In the genomic region with DNA sequence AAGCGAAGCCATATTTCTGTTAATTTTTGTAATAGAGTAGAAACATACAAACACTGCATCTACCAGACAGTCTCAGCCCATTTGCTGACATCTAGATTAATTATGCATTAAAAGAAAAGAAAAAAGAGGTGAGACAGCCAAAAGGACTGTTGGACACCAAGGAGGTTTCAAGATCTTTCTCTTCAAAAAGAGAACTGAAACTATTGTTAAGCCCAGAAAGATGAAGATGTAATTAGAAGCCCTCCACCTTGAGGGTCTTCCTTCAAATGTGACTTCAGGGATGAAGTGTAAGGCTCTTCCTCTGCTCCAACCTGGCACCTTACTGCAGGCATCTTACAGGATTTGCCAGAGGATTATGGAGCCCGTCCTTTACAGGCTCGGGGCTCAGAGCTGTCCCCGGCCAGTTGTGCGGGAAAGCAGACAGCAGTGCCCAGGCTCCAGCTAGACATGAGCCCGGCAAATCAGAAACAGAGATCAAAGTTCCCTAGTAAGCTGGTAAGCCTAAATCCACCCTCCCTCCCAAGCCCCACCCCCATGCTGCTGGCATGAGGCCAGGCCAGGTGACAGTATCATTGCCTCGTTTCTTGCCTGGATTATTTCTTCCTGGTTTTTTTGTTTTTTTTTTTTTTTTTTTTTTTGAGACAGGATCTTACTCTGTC, we compare ENCODE assay signal across 2 cellular contexts.
TF ChIP-seq lines count a peak whose summit lies in the region.

No MANE protein-coding gene starts in this region.

TF ChIP-seq in GM12891, 5 proteins besides CTCF, POLR2A, EP300 and RAD21:
- TF ChIP-seq PAX5 (IDR thresholded peaks at IDR 0.05; ENCODE audit: insufficient read depth, low read length, severe bottlenecking) (no peak), POLR2AphosphoS5 (IDR thresholded peaks at IDR 0.05; ENCODE audit: low read depth, low read length) (no peak), SPI1 (IDR thresholded peaks at IDR 0.05; ENCODE audit: low read depth, low read length) (peak; percentile 93)

TF ChIP-seq in HepG2, 621 proteins besides CTCF, POLR2A, EP300 and RAD21 (continues in another document):
- no peak for TF ChIP-seq ELF4 (CRISPR knock-in tag; IDR thresholded peaks at IDR 0.05; ENCODE audit: borderline replicate concordance)
- TF ChIP-seq, protein P1, sequence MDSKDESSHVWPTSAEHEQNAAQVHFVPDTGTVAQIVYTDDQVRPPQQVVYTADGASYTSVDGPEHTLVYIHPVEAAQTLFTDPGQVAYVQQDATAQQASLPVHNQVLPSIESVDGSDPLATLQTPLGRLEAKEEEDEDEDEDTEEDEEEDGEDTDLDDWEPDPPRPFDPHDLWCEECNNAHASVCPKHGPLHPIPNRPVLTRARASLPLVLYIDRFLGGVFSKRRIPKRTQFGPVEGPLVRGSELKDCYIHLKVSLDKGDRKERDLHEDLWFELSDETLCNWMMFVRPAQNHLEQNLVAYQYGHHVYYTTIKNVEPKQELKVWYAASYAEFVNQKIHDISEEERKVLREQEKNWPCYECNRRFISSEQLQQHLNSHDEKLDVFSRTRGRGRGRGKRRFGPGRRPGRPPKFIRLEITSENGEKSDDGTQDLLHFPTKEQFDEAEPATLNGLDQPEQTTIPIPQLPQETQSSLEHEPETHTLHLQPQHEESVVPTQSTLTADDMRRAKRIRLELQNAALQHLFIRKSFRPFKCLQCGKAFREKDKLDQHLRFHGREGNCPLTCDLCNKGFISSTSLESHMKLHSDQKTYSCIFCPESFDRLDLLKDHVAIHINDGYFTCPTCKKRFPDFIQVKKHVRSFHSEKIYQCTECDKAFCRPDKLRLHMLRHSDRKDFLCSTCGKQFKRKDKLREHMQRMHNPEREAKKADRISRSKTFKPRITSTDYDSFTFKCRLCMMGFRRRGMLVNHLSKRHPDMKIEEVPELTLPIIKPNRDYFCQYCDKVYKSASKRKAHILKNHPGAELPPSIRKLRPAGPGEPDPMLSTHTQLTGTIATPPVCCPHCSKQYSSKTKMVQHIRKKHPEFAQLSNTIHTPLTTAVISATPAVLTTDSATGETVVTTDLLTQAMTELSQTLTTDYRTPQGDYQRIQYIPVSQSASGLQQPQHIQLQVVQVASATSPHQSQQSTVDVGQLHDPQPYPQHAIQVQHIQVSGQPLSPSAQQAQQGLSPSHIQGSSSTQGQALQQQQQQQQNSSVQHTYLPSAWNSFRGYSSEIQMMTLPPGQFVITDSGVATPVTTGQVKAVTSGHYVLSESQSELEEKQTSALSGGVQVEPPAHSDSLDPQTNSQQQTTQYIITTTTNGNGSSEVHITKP (CRISPR knock-in tag; IDR thresholded peaks at IDR 0.05; ENCODE audit: low read depth): 0 out of 2 replicates have a peak, but pooled peaks have one; percentile 26
- TF ChIP-seq SIN3A (IDR thresholded peaks at IDR 0.05; ENCODE audit: borderline replicate concordance, low read depth, low read length): no peak
- no peak for TF ChIP-seq TGIF2 (CRISPR knock-in tag; IDR thresholded peaks at IDR 0.05)
- peak; percentile 80 for TF ChIP-seq HNF4A (CRISPR knock-in tag; IDR thresholded peaks at IDR 0.05)
- TF ChIP-seq NFYB (CRISPR knock-in tag; IDR thresholded peaks at IDR 0.05): no peak
- TF ChIP-seq MED1 (CRISPR knock-in tag; IDR thresholded peaks at IDR 0.05): peak; percentile 67
- TF ChIP-seq, protein P2, sequence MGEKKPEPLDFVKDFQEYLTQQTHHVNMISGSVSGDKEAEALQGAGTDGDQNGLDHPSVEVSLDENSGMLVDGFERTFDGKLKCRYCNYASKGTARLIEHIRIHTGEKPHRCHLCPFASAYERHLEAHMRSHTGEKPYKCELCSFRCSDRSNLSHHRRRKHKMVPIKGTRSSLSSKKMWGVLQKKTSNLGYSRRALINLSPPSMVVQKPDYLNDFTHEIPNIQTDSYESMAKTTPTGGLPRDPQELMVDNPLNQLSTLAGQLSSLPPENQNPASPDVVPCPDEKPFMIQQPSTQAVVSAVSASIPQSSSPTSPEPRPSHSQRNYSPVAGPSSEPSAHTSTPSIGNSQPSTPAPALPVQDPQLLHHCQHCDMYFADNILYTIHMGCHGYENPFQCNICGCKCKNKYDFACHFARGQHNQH (CRISPR knock-in tag; IDR thresholded peaks at IDR 0.05): 0 out of 2 replicates have a peak, but pooled peaks have one; percentile 20
- TF ChIP-seq, protein P3, sequence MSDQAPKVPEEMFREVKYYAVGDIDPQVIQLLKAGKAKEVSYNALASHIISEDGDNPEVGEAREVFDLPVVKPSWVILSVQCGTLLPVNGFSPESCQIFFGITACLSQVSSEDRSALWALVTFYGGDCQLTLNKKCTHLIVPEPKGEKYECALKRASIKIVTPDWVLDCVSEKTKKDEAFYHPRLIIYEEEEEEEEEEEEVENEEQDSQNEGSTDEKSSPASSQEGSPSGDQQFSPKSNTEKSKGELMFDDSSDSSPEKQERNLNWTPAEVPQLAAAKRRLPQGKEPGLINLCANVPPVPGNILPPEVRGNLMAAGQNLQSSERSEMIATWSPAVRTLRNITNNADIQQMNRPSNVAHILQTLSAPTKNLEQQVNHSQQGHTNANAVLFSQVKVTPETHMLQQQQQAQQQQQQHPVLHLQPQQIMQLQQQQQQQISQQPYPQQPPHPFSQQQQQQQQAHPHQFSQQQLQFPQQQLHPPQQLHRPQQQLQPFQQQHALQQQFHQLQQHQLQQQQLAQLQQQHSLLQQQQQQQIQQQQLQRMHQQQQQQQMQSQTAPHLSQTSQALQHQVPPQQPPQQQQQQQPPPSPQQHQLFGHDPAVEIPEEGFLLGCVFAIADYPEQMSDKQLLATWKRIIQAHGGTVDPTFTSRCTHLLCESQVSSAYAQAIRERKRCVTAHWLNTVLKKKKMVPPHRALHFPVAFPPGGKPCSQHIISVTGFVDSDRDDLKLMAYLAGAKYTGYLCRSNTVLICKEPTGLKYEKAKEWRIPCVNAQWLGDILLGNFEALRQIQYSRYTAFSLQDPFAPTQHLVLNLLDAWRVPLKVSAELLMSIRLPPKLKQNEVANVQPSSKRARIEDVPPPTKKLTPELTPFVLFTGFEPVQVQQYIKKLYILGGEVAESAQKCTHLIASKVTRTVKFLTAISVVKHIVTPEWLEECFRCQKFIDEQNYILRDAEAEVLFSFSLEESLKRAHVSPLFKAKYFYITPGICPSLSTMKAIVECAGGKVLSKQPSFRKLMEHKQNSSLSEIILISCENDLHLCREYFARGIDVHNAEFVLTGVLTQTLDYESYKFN (CRISPR knock-in tag; conservative IDR thresholded peaks at IDR 0.05): peak; percentile 70
- TF ChIP-seq ZNF879 (CRISPR knock-in tag; IDR thresholded peaks at IDR 0.05): 0 out of 2 replicates have a peak, but pooled peaks have one; percentile 50
- TF ChIP-seq, protein P4, sequence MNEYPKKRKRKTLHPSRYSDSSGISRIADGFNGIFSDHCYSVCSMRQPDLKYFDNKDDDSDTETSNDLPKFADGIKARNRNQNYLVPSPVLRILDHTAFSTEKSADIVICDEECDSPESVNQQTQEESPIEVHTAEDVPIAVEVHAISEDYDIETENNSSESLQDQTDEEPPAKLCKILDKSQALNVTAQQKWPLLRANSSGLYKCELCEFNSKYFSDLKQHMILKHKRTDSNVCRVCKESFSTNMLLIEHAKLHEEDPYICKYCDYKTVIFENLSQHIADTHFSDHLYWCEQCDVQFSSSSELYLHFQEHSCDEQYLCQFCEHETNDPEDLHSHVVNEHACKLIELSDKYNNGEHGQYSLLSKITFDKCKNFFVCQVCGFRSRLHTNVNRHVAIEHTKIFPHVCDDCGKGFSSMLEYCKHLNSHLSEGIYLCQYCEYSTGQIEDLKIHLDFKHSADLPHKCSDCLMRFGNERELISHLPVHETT (CRISPR knock-in tag; conservative IDR thresholded peaks at IDR 0.05): no peak
- TF ChIP-seq, protein P5, sequence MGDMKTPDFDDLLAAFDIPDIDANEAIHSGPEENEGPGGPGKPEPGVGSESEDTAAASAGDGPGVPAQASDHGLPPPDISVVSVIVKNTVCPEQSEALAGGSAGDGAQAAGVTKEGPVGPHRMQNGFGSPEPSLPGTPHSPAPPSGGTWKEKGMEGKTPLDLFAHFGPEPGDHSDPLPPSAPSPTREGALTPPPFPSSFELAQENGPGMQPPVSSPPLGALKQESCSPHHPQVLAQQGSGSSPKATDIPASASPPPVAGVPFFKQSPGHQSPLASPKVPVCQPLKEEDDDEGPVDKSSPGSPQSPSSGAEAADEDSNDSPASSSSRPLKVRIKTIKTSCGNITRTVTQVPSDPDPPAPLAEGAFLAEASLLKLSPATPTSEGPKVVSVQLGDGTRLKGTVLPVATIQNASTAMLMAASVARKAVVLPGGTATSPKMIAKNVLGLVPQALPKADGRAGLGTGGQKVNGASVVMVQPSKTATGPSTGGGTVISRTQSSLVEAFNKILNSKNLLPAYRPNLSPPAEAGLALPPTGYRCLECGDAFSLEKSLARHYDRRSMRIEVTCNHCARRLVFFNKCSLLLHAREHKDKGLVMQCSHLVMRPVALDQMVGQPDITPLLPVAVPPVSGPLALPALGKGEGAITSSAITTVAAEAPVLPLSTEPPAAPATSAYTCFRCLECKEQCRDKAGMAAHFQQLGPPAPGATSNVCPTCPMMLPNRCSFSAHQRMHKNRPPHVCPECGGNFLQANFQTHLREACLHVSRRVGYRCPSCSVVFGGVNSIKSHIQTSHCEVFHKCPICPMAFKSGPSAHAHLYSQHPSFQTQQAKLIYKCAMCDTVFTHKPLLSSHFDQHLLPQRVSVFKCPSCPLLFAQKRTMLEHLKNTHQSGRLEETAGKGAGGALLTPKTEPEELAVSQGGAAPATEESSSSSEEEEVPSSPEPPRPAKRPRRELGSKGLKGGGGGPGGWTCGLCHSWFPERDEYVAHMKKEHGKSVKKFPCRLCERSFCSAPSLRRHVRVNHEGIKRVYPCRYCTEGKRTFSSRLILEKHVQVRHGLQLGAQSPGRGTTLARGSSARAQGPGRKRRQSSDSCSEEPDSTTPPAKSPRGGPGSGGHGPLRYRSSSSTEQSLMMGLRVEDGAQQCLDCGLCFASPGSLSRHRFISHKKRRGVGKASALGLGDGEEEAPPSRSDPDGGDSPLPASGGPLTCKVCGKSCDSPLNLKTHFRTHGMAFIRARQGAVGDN (CRISPR knock-in tag; IDR thresholded peaks at IDR 0.05): peak; percentile 40
- peak; percentile 46; the same call in 1 of the 2 replicates for TF ChIP-seq HDAC1 (CRISPR knock-in tag; IDR thresholded peaks at IDR 0.05)
- TF ChIP-seq, protein P6, sequence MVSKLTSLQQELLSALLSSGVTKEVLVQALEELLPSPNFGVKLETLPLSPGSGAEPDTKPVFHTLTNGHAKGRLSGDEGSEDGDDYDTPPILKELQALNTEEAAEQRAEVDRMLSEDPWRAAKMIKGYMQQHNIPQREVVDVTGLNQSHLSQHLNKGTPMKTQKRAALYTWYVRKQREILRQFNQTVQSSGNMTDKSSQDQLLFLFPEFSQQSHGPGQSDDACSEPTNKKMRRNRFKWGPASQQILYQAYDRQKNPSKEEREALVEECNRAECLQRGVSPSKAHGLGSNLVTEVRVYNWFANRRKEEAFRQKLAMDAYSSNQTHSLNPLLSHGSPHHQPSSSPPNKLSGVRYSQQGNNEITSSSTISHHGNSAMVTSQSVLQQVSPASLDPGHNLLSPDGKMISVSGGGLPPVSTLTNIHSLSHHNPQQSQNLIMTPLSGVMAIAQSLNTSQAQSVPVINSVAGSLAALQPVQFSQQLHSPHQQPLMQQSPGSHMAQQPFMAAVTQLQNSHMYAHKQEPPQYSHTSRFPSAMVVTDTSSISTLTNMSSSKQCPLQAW (CRISPR knock-in tag; IDR thresholded peaks at IDR 0.05): peak; percentile 66; the same call in 1 of the 2 replicates
- TF ChIP-seq, protein P7, sequence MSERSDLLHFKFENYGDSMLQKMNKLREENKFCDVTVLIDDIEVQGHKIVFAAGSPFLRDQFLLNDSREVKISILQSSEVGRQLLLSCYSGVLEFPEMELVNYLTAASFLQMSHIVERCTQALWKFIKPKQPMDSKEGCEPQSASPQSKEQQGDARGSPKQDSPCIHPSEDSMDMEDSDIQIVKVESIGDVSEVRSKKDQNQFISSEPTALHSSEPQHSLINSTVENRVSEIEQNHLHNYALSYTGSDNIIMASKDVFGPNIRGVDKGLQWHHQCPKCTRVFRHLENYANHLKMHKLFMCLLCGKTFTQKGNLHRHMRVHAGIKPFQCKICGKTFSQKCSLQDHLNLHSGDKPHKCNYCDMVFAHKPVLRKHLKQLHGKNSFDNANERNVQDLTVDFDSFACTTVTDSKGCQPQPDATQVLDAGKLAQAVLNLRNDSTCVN (CRISPR knock-in tag; IDR thresholded peaks at IDR 0.05; ENCODE audit: borderline replicate concordance): peak; percentile 52; the same call in 1 of the 2 replicates
- TF ChIP-seq GFI1 (CRISPR knock-in tag; IDR thresholded peaks at IDR 0.05; ENCODE audit: borderline replicate concordance): peak; percentile 74; the same call in 1 of the 2 replicates
- 0 out of 2 replicates have a peak, but pooled peaks have one; percentile 38 for TF ChIP-seq MIXL1 (CRISPR knock-in tag; IDR thresholded peaks at IDR 0.05)
- TF ChIP-seq ZNF256 (CRISPR knock-in tag; conservative IDR thresholded peaks at IDR 0.05): no peak
- TF ChIP-seq MED13 (CRISPR knock-in tag; IDR thresholded peaks at IDR 0.05): no peak
- 0 out of 2 replicates have a peak, but pooled peaks have one; percentile 19 for TF ChIP-seq POLR2AphosphoS5 (IDR thresholded peaks at IDR 0.05; ENCODE audit: low read depth, low read length)
- no peak for TF ChIP-seq PAWR (CRISPR knock-in tag; IDR thresholded peaks at IDR 0.05; ENCODE audit: borderline replicate concordance)
- TF ChIP-seq ZKSCAN1 (IDR thresholded peaks at IDR 0.05; ENCODE audit: low read length): no peak
- TF ChIP-seq ZFP36 (IDR thresholded peaks at IDR 0.05; ENCODE audit: borderline replicate concordance, low read depth, low read length, partially characterized antibody): no peak
- TF ChIP-seq, protein P8, sequence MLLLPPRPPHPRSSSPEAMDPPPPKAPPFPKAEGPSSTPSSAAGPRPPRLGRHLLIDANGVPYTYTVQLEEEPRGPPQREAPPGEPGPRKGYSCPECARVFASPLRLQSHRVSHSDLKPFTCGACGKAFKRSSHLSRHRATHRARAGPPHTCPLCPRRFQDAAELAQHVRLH (CRISPR knock-in tag; IDR thresholded peaks at IDR 0.05; ENCODE audit: borderline replicate concordance, low read depth): 0 out of 2 replicates have a peak, but pooled peaks have one; percentile 61
- 0 out of 2 replicates have a peak, but pooled peaks have one; percentile 46 for TF ChIP-seq MEIS1 (CRISPR knock-in tag; IDR thresholded peaks at IDR 0.05; ENCODE audit: borderline replicate concordance)
- TF ChIP-seq, protein P9, sequence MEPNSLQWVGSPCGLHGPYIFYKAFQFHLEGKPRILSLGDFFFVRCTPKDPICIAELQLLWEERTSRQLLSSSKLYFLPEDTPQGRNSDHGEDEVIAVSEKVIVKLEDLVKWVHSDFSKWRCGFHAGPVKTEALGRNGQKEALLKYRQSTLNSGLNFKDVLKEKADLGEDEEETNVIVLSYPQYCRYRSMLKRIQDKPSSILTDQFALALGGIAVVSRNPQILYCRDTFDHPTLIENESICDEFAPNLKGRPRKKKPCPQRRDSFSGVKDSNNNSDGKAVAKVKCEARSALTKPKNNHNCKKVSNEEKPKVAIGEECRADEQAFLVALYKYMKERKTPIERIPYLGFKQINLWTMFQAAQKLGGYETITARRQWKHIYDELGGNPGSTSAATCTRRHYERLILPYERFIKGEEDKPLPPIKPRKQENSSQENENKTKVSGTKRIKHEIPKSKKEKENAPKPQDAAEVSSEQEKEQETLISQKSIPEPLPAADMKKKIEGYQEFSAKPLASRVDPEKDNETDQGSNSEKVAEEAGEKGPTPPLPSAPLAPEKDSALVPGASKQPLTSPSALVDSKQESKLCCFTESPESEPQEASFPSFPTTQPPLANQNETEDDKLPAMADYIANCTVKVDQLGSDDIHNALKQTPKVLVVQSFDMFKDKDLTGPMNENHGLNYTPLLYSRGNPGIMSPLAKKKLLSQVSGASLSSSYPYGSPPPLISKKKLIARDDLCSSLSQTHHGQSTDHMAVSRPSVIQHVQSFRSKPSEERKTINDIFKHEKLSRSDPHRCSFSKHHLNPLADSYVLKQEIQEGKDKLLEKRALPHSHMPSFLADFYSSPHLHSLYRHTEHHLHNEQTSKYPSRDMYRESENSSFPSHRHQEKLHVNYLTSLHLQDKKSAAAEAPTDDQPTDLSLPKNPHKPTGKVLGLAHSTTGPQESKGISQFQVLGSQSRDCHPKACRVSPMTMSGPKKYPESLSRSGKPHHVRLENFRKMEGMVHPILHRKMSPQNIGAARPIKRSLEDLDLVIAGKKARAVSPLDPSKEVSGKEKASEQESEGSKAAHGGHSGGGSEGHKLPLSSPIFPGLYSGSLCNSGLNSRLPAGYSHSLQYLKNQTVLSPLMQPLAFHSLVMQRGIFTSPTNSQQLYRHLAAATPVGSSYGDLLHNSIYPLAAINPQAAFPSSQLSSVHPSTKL (CRISPR knock-in tag; IDR thresholded peaks at IDR 0.05): peak; percentile 46; the same call in 1 of the 2 replicates
